In the genomic region with DNA sequence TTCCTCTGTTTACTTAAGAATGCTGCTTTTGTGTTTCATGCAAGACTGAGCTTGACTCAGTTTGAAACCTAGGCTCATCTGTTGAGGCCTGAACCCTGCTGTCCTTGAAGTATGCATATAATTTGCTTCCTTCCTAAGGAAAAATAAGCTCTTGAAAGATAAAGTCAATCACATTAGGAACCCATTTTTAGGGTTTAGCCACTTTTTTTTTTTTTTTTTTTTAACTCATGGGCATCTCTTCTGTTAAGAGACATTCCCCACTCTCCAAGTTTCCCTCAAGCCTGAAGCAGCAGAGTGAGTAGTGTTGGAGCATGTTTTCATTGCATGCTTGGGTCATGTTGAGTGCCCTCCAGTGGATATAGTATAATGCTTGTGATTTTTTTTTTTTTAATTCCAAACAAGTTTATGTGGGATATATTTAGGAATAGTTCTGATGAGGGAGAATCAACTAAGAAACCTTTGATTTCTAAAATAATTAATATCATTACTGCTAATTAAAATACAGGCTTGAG, we compare ENCODE assay signal across 1 cellular context.
TF ChIP-seq lines count a peak whose summit lies in the region.

No MANE protein-coding gene starts in this region.

TF ChIP-seq in WTC11, 78 proteins besides CTCF, POLR2A, EP300 and RAD21 (continued from another document):
- no peak for TF ChIP-seq TCF7 (CRISPR knock-in tag; IDR thresholded peaks at IDR 0.05; ENCODE audit: low read depth)
